In the genomic region with DNA sequence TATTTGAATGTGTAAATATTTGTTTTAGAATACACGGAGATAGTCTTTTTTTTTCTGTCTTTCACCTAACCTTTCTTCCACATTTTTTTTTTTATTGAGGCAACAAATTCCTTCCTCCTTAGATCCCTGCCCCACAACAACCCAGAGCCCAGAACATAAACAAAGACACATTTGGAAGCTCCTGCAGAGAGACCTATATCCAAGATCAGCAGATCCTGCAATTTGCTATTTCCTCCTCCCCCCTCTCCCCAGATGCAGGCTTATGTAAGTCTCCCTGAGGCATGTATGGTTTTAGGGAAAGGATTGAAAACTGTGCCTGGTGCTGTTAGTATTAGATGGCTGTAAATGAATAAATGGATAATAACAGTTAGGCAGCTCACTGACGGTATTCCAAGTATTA, we compare ENCODE assay signal across 9 cellular contexts.
DNase-seq lines count a peak whose midpoint lies in the region; ATAC-seq and TF ChIP-seq lines count a peak whose summit lies in the region.
"Had no signal": no experiment of that assay in that cellular context is flagged by ENCODE, and none has a peak within 500 bp of the region (broad histone marks: within the 10 kb centered on the region; RNA-seq: fewer than 3 reads in every experiment).

No MANE protein-coding gene starts in this region.

- no peak for DNase-seq in HCT116 (ENCODE audit: low read depth, low spot score)
- peak; percentile 93 for DNase-seq in SK-N-MC (ENCODE audit: low read depth, low spot score)
- DNase-seq in glomerular visceral epithelial cell (ENCODE audit: extremely low spot score) = peak; percentile 64
- DNase-seq in stomach = no peak
- DNase-seq in ovary = no peak
- no peak for DNase-seq in endothelial cell (ENCODE audit: low spot score)
- DNase-seq: activated CD4-positive, alpha-beta T cell treated with anti-CD3 and anti-CD28 coated beads, Interleukin-2, amount 10 ng/mL, durations not matched to agents 7 days and 5 days; occipital lobe had no signal

- peaks cover 12% of the 10 kb centered on the region for H3K4me1 Mint-ChIP-seq in endothelial cell (ENCODE audit: unreplicated experiment)
- H3K4me1 Mint-ChIP-seq: activated CD4-positive, alpha-beta T cell treated with anti-CD3 and anti-CD28 coated beads, Interleukin-2, amount 10 ng/mL, durations not matched to agents 7 days and 5 days had no signal

- H3K79me2 ChIP-seq in HCT116 (ENCODE audit: insufficient read depth, low read length) = no peaks in the 10 kb centered on the region

- H3K9ac ChIP-seq in HCT116 (ENCODE audit: low read length) (no peak overlapping the region), SK-N-MC (ENCODE audit: insufficient read length) (peak overlapping the region; percentile 73)

- TF ChIP-seq POLR2A in HCT116 (IDR thresholded peaks at IDR 0.05; ENCODE audit: borderline replicate concordance, extremely low read depth, insufficient read depth, insufficient read length) (no peak), stomach (IDR thresholded peaks at IDR 0.05) (no peak), ovary (IDR thresholded peaks at IDR 0.05) (no peak)

- TF ChIP-seq CTCF in HCT116 (IDR thresholded peaks at IDR 0.05 in 2 of 3, conservative IDR thresholded peaks at IDR 0.05 in 1 of 3; ENCODE audit: borderline replicate concordance in 1 of 3, insufficient read depth in 1 of 3, low read depth in 2 of 3, low read length in 2 of 3) = no peak
- TF ChIP-seq CTCF in stomach (IDR thresholded peaks at IDR 0.05) = no peak
- TF ChIP-seq CTCF in ovary (IDR thresholded peaks at IDR 0.05) = no peak
- no peak for TF ChIP-seq CTCF in endothelial cell (IDR thresholded peaks at IDR 0.05; ENCODE audit: unreplicated experiment)

- H3K36me3 Mint-ChIP-seq in endothelial cell (ENCODE audit: low read depth, unreplicated experiment) = no peaks in the 10 kb centered on the region

- H3K4me1 ChIP-seq in HCT116 (ENCODE audit: control insufficient read depth in 1 of 2, insufficient read depth in 2 of 2, low read length in 2 of 2) = peaks cover 10 to 21% of the 10 kb centered on the region in 2 experiments
- H3K4me1 ChIP-seq in stomach = peaks cover 3 to 45% (median 26%) of the 10 kb centered on the region in 4 donors
- peaks cover 12% of the 10 kb centered on the region for H3K4me1 ChIP-seq in ovary (ENCODE audit: insufficient read depth)

- intact Hi-C loops in HCT116 (cut with micrococcal nuclease) (no loop called here), stomach (cut with DNase I; ENCODE audit: low total_unique reads) (no loop called here), ovary (cut with DNase I) (loop anchor here in 1 of 4 donors (1.0 kb wide), 1 partner anchor 35 kb away; no protein-coding TSS in a partner anchor)

- no peak overlapping the region for H3K4me3 Mint-ChIP-seq in endothelial cell (ENCODE audit: unreplicated experiment)
- H3K4me3 Mint-ChIP-seq: activated CD4-positive, alpha-beta T cell treated with anti-CD3 and anti-CD28 coated beads, Interleukin-2, amount 10 ng/mL, durations not matched to agents 7 days and 5 days had no signal

- no peaks in the 10 kb centered on the region for H3K27me3 ChIP-seq in HCT116 (ENCODE audit: insufficient read depth, low read length)
- no peaks in the 10 kb centered on the region for H3K27me3 ChIP-seq in stomach
- H3K27me3 ChIP-seq in ovary = no peaks in the 10 kb centered on the region

- no peak overlapping the region for H3K27ac ChIP-seq in HCT116 (ENCODE audit: low read depth, low read length)
- H3K27ac ChIP-seq in SK-N-MC = peak overlapping the region; percentile 97
- peak overlapping the region in 4 of 5 donors; percentile 11 to 64 (median 49) for H3K27ac ChIP-seq in stomach
- peak overlapping the region in 1 of 2 donors; percentile 30 for H3K27ac ChIP-seq in ovary

- ATAC-seq in HCT116 = no peak
- no peak for ATAC-seq in HG02571 (IDR thresholded peaks at IDR 0.05; ENCODE audit: unreplicated experiment)

- H3K9me3 Mint-ChIP-seq in endothelial cell (ENCODE audit: unreplicated experiment) = no peaks in the 10 kb centered on the region
- H3K9me3 Mint-ChIP-seq: activated CD4-positive, alpha-beta T cell treated with anti-CD3 and anti-CD28 coated beads, Interleukin-2, amount 10 ng/mL, durations not matched to agents 7 days and 5 days had no signal

- no peak overlapping the region for H3K4me3 ChIP-seq in HCT116 (replicated peaks in 1 of 2; ENCODE audit: low read depth in 1 of 2, low read length in 2 of 2)
- peak overlapping the region; percentile 70 for H3K4me3 ChIP-seq in SK-N-MC
- no peak overlapping the region for H3K4me3 ChIP-seq in stomach
- no peak overlapping the region for H3K4me3 ChIP-seq in ovary

- H3K27me3 Mint-ChIP-seq in endothelial cell (ENCODE audit: unreplicated experiment) = peaks cover 5% of the 10 kb centered on the region
- H3K27me3 Mint-ChIP-seq: activated CD4-positive, alpha-beta T cell treated with anti-CD3 and anti-CD28 coated beads, Interleukin-2, amount 10 ng/mL, durations not matched to agents 7 days and 5 days had no signal

- 24 to 42% (median 31%) methylated on average over 2 of the region's 2 CpGs for WGBS in stomach, 5 donors
- WGBS in ovary, 3 donors = 19 to 28% (median 24%) methylated on average over 2 of the region's 2 CpGs

- no peak overlapping the region for H3K4me2 ChIP-seq in HCT116 (ENCODE audit: low read length)

- TF ChIP-seq RAD21 in HCT116 (IDR thresholded peaks at IDR 0.05; ENCODE audit: low read depth) = no peak

- TF ChIP-seq EP300 in stomach (IDR thresholded peaks at IDR 0.05) (no peak), ovary (IDR thresholded peaks at IDR 0.05) (no peak)

- H4K20me1 ChIP-seq in HCT116 (ENCODE audit: insufficient read depth) = no peaks in the 10 kb centered on the region

- 0 out of 2 replicates have a peak, but pooled peaks cover 2% of the 10 kb centered on the region for H3K9me2 ChIP-seq in HCT116 (ENCODE audit: insufficient read depth)

- H3K27ac Mint-ChIP-seq in endothelial cell (ENCODE audit: unreplicated experiment) = no peak overlapping the region
- H3K27ac Mint-ChIP-seq: activated CD4-positive, alpha-beta T cell treated with anti-CD3 and anti-CD28 coated beads, Interleukin-2, amount 10 ng/mL, durations not matched to agents 7 days and 5 days had no signal

- POLR2A ChIA-PET in HCT116 (lab: Charles Lee) = interaction anchor here (2.1 kb wide), 1 partner anchor 608 kb away, joined by 6 read pairs; a partner anchor contains a TSS

- no peaks in the 10 kb centered on the region for H3K36me3 ChIP-seq in HCT116 (ENCODE audit: control insufficient read depth in 1 of 2, insufficient read depth in 2 of 2, low read length in 2 of 2)
- no peaks in the 10 kb centered on the region for H3K36me3 ChIP-seq in SK-N-MC (ENCODE audit: insufficient read depth, low read length)
- no peaks in the 10 kb centered on the region for H3K36me3 ChIP-seq in stomach
- H3K36me3 ChIP-seq in ovary = no peaks in the 10 kb centered on the region

- BruUV-seq in HCT116 (replicated peaks; lab: Mats Ljungman, UMichigan) = no TSS peak

- CTCF ChIA-PET in HCT116 (lab: Charles Lee) = no interaction called here

- H3K9me3 ChIP-seq in HCT116 (ENCODE audit: control insufficient read depth in 1 of 2, insufficient read depth in 1 of 2, low read depth in 1 of 2, low read length in 2 of 2) (no peaks in the 10 kb centered on the region), SK-N-MC (ENCODE audit: low read depth, low read length) (no peaks in the 10 kb centered on the region), stomach (no peaks in the 10 kb centered on the region), ovary (no peaks in the 10 kb centered on the region)

- H2AFZ ChIP-seq in HCT116 (ENCODE audit: low read depth, low read length, poor library complexity, severe bottlenecking) = peak overlapping the region; percentile 78

- RAD21 ChIA-PET in HCT116 (lab: Charles Lee; ENCODE audit: low non-redundant PET in 1 of 2, low total read pairs in 2 of 2, uncharacterized antibody in 2 of 2, unreplicated experiment in 2 of 2) = no interaction called here

TF ChIP-seq in HCT116, 20 proteins besides CTCF, POLR2A, EP300 and RAD21:
- TF ChIP-seq, protein P1, sequence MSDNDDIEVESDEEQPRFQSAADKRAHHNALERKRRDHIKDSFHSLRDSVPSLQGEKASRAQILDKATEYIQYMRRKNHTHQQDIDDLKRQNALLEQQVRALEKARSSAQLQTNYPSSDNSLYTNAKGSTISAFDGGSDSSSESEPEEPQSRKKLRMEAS (IDR thresholded peaks at IDR 0.05) = no peak

Comparison
In these comparisons a context has a peak if more than half of its experiments do, and no peak if none do; other contexts are left out.
1. DNase-seq: peak in SK-N-MC (single experiment) and glomerular visceral epithelial cell (single experiment); none in HCT116 (single experiment), stomach (single experiment), ovary (0 of 5) and endothelial cell (single experiment).